Comparison of ENCODE assay signal across 1 cellular context in genomic region chr9:37455884-37456647, GRCh38.
TF ChIP-seq lines count a peak whose summit lies in the region.

No MANE protein-coding gene starts in this region.

TF ChIP-seq in H1, 55 proteins besides CTCF, POLR2A, EP300 and RAD21:
- 0 out of 2 replicates have a peak, but pooled peaks have one; percentile 6 for TF ChIP-seq POLR2AphosphoS5 (IDR thresholded peaks at IDR 0.05; ENCODE audit: low read depth, low read length)
- TF ChIP-seq, protein P1, sequence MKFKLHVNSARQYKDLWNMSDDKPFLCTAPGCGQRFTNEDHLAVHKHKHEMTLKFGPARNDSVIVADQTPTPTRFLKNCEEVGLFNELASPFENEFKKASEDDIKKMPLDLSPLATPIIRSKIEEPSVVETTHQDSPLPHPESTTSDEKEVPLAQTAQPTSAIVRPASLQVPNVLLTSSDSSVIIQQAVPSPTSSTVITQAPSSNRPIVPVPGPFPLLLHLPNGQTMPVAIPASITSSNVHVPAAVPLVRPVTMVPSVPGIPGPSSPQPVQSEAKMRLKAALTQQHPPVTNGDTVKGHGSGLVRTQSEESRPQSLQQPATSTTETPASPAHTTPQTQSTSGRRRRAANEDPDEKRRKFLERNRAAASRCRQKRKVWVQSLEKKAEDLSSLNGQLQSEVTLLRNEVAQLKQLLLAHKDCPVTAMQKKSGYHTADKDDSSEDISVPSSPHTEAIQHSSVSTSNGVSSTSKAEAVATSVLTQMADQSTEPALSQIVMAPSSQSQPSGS (IDR thresholded peaks at IDR 0.05; ENCODE audit: low read length): no peak
